Comparison of ENCODE assay signal across 8 cellular contexts in genomic region chr2:214069254-214069653, GRCh38.
A peak's percentile ranks its signal among the peaks of the same experiment; 100 is the strongest.
DNase-seq lines count a peak whose midpoint lies in the region; ATAC-seq and TF ChIP-seq lines count a peak whose summit lies in the region.

No MANE protein-coding gene starts in this region.

- no peaks in the 10 kb centered on the region for H3K27me3 Mint-ChIP-seq in activated naive CD4-positive, alpha-beta T cell treated with anti-CD3 and anti-CD28 coated beads for 36 hours (ENCODE audit: low read depth)
- no peaks in the 10 kb centered on the region for H3K27me3 Mint-ChIP-seq in activated naive CD4-positive, alpha-beta T cell treated with anti-CD3 and anti-CD28 coated beads, Interleukin-2, amount 10 ng/mL, durations not matched to agents 7 days and 5 days
- H3K27me3 Mint-ChIP-seq in natural killer cell (ENCODE audit: low read depth in 2 of 2) = no peaks in the 10 kb centered on the region

- DNase-seq in activated naive CD4-positive, alpha-beta T cell treated with anti-CD3 and anti-CD28 coated beads for 36 hours = peak; percentile 4
- no peak for DNase-seq in activated naive CD4-positive, alpha-beta T cell treated with anti-CD3 and anti-CD28 coated beads, Interleukin-2, amount 10 ng/mL, durations not matched to agents 7 days and 5 days
- DNase-seq in HuH-7.5 (ENCODE audit: low spot score) (peak; percentile 3), choroid plexus epithelial cell (ENCODE audit: low read depth) (peak; percentile 76), pulmonary artery endothelial cell (ENCODE audit: low read depth, low spot score) (peak; percentile 24), NCI-H524 treated with DMSO at 0.1 percent for 48 hours (lab: John Stamatoyannopoulos, UW) (no peak), DMS114 treated with DMSO at 0.1 percent for 48 hours (lab: John Stamatoyannopoulos, UW; ENCODE audit: unreplicated experiment) (no peak), natural killer cell (no peak)

- CTCF ChIA-PET in activated naive CD4-positive, alpha-beta T cell treated with anti-CD3 and anti-CD28 coated beads for 36 hours (lab: Charles Lee) = no interaction called here
- CTCF ChIA-PET in activated naive CD4-positive, alpha-beta T cell treated with anti-CD3 and anti-CD28 coated beads, Interleukin-2, amount 10 ng/mL, durations not matched to agents 7 days and 5 days (lab: Charles Lee) = interaction anchor here (0.7 kb wide), 1 partner anchor 1544 kb away, joined by 4 read pairs; no protein-coding TSS in a partner anchor

- H3K4me3 ChIP-seq in choroid plexus epithelial cell (ENCODE audit: low read depth, low read length) = no peak overlapping the region

- no peaks in the 10 kb centered on the region for H3K9me3 Mint-ChIP-seq in activated naive CD4-positive, alpha-beta T cell treated with anti-CD3 and anti-CD28 coated beads for 36 hours
- H3K9me3 Mint-ChIP-seq in activated naive CD4-positive, alpha-beta T cell treated with anti-CD3 and anti-CD28 coated beads, Interleukin-2, amount 10 ng/mL, durations not matched to agents 7 days and 5 days = no peaks in the 10 kb centered on the region
- H3K9me3 Mint-ChIP-seq in natural killer cell = peaks cover 7% of the 10 kb centered on the region in 2 donors

- ATAC-seq in natural killer cell = no peak

- H3K27ac Mint-ChIP-seq in activated naive CD4-positive, alpha-beta T cell treated with anti-CD3 and anti-CD28 coated beads for 36 hours = no peak overlapping the region
- H3K27ac Mint-ChIP-seq in activated naive CD4-positive, alpha-beta T cell treated with anti-CD3 and anti-CD28 coated beads, Interleukin-2, amount 10 ng/mL, durations not matched to agents 7 days and 5 days = no peak overlapping the region
- no peak overlapping the region for H3K27ac Mint-ChIP-seq in natural killer cell

- H3K36me3 Mint-ChIP-seq in activated naive CD4-positive, alpha-beta T cell treated with anti-CD3 and anti-CD28 coated beads for 36 hours (ENCODE audit: low read depth) = no peaks in the 10 kb centered on the region
- H3K36me3 Mint-ChIP-seq in activated naive CD4-positive, alpha-beta T cell treated with anti-CD3 and anti-CD28 coated beads, Interleukin-2, amount 10 ng/mL, durations not matched to agents 7 days and 5 days = no peaks in the 10 kb centered on the region
- H3K36me3 Mint-ChIP-seq in natural killer cell = no peaks in the 10 kb centered on the region

- TF ChIP-seq CTCF in choroid plexus epithelial cell (conservative IDR thresholded peaks at IDR 0.05; ENCODE audit: low read depth, low read length) (no peak), natural killer cell (IDR thresholded peaks at IDR 0.05) (no peak)

- no peak overlapping the region for H3K4me3 Mint-ChIP-seq in activated naive CD4-positive, alpha-beta T cell treated with anti-CD3 and anti-CD28 coated beads for 36 hours
- no peak overlapping the region for H3K4me3 Mint-ChIP-seq in activated naive CD4-positive, alpha-beta T cell treated with anti-CD3 and anti-CD28 coated beads, Interleukin-2, amount 10 ng/mL, durations not matched to agents 7 days and 5 days
- H3K4me3 Mint-ChIP-seq in natural killer cell = no peak overlapping the region

- H3K4me1 Mint-ChIP-seq in activated naive CD4-positive, alpha-beta T cell treated with anti-CD3 and anti-CD28 coated beads for 36 hours (ENCODE audit: low read depth) = no peaks in the 10 kb centered on the region
- H3K4me1 Mint-ChIP-seq in activated naive CD4-positive, alpha-beta T cell treated with anti-CD3 and anti-CD28 coated beads, Interleukin-2, amount 10 ng/mL, durations not matched to agents 7 days and 5 days = no peaks in the 10 kb centered on the region
- H3K4me1 Mint-ChIP-seq in natural killer cell = no peaks in the 10 kb centered on the region

- intact Hi-C loops in activated naive CD4-positive, alpha-beta T cell treated with anti-CD3 and anti-CD28 coated beads for 36 hours (cut with micrococcal nuclease) = no loop called here
- intact Hi-C loops in natural killer cell (cut with micrococcal nuclease) = no loop called here

Comparison
In these comparisons a context has a peak if more than half of its experiments do, and no peak if none do; other contexts are left out.
1. DNase-seq: peak in activated naive CD4-positive, alpha-beta T cell treated with anti-CD3 and anti-CD28 coated beads for 36 hours (single experiment), HuH-7.5 (single experiment), choroid plexus epithelial cell (single experiment) and pulmonary artery endothelial cell (single experiment); none in activated naive CD4-positive, alpha-beta T cell treated with anti-CD3 and anti-CD28 coated beads, Interleukin-2, amount 10 ng/mL, durations not matched to agents 7 days and 5 days (single experiment), NCI-H524 treated with DMSO at 0.1 percent for 48 hours (single experiment), DMS114 treated with DMSO at 0.1 percent for 48 hours (single experiment) and natural killer cell (single experiment).